In the genomic region with DNA sequence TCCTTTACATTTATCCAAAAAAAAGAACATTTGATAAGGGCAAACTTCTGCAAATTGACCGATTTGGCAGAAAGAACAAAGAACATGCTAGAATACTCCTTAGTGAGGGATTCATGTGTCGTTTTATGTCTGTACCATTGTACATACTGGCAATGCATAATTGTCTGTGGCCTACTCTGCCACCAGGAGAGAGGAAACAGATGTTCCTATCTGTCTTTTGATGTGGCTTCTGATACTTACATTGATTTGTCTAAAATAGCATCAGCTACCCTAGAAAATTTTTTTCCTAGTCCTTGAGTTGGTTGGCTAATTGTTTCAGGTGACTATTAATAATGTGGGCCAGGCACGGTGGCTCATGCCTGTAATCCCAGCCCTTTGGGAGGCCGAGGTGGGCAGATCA, we compare ENCODE assay signal across 21 cellular contexts.
"Had no signal": no experiment of that assay in that cellular context is flagged by ENCODE, and none has a peak within 500 bp of the region (broad histone marks: within the 10 kb centered on the region; RNA-seq: fewer than 3 reads in every experiment).

No MANE protein-coding gene starts in this region.

- H3K9me3 Mint-ChIP-seq: endodermal cell, natural killer cell, neural crest cell had no signal

- H3K36me3 ChIP-seq: gastrocnemius medialis, heart right ventricle, right atrium auricular region, sigmoid colon, stomach, upper lobe of left lung, uterus had no signal

- H3K4me1 ChIP-seq: gastrocnemius medialis, heart right ventricle, right atrium auricular region, upper lobe of left lung, uterus had no signal

- H3K36me3 Mint-ChIP-seq: natural killer cell had no signal

- H3K4me3 ChIP-seq: coronary artery, gastrocnemius medialis, heart right ventricle, mucosa of descending colon, right atrium auricular region, sigmoid colon, skin epidermis, stomach, upper lobe of left lung, uterus had no signal

- H3K27ac Mint-ChIP-seq: endodermal cell, natural killer cell had no signal

- H3K27ac ChIP-seq: coronary artery, gastrocnemius medialis, heart right ventricle, right atrium auricular region, sigmoid colon, skin epidermis, stomach, upper lobe of left lung, uterus had no signal

- ATAC-seq: esophagus mucosa, gastrocnemius medialis, heart right ventricle, left cardiac atrium, mucosa of descending colon, natural killer cell had no signal

- H3K4me1 Mint-ChIP-seq: natural killer cell had no signal

- H3K27me3 ChIP-seq: gastrocnemius medialis, right atrium auricular region, sigmoid colon, stomach, upper lobe of left lung, uterus had no signal

- DNase-seq: effector CD4-positive, alpha-beta T cell; endodermal cell; gastrocnemius medialis; heart right ventricle; left cardiac atrium; mammary epithelial cell; mucosa of descending colon; natural killer cell; sigmoid colon; stimulated activated CD4-positive, alpha-beta T cell treated with anti-CD3 and anti-CD28 coated beads, Interleukin-2, amount 100 ng/mL, for 24 hours; stimulated activated CD4-positive, alpha-beta T cell treated with anti-CD3 and anti-CD28 coated beads, Interleukin-4, amount 100 ng/mL, for 4 hours; stimulated activated naive CD4-positive, alpha-beta T cell; stomach; substantia nigra; upper lobe of left lung; uterus had no signal

- H3K9me3 ChIP-seq: gastrocnemius medialis, heart right ventricle, mucosa of descending colon, right atrium auricular region, sigmoid colon, stomach, upper lobe of left lung, uterus had no signal

- H3K4me3 Mint-ChIP-seq: endodermal cell, natural killer cell, neural crest cell had no signal
